In genomic region chr2:143261986-143262784, GRCh38 we compare ENCODE assay signal across 9 cellular contexts.
DNase-seq lines count a peak whose midpoint lies in the region; ATAC-seq, FAIRE-seq and TF ChIP-seq lines count a peak whose summit lies in the region.
"Had no signal": no experiment of that assay in that cellular context is flagged by ENCODE, and none has a peak within 500 bp of the region (broad histone marks: within the 10 kb centered on the region; RNA-seq: fewer than 3 reads in every experiment).

No MANE protein-coding gene starts in this region.

- H3K4me1 Mint-ChIP-seq in effector memory CD8-positive, alpha-beta T cell (ENCODE audit: low read depth in 2 of 2) = peaks cover 36 to 52% of the 10 kb centered on the region in 2 donors
- peaks cover 6% of the 10 kb centered on the region for H3K4me1 Mint-ChIP-seq in nephron progenitor cell

- CTCF ChIA-PET in HEK293 (lab: Yijun Ruan, JAX) = interaction anchor here (0.6 to 1.0 kb wide), 3 partner anchors 14 to 1824 kb away, joined by 3 read pairs; no protein-coding TSS in a partner anchor

- no peak overlapping the region for H3K4me3 ChIP-seq in HEK293 (ENCODE audit: low read depth, low read length)
- H3K4me3 ChIP-seq in SK-N-MC = no peak overlapping the region
- no peak overlapping the region for H3K4me3 ChIP-seq in ascending aorta

- DNase-seq in EH (ENCODE audit: low read depth) = peak; percentile 4
- no peak for DNase-seq in SK-N-MC (ENCODE audit: low read depth, low spot score)
- DNase-seq in effector memory CD8-positive, alpha-beta T cell = peak; percentile 40 to 47 (median 46)
- DNase-seq in nephron progenitor cell = no peak
- no peak for DNase-seq in omental fat pad (ENCODE audit: low spot score)
- no peak for DNase-seq in ascending aorta (ENCODE audit: low spot score in 2 of 2)
- no peak for DNase-seq in urothelium cell line (ENCODE audit: low spot score)

- H3K36me3 Mint-ChIP-seq in effector memory CD8-positive, alpha-beta T cell (ENCODE audit: insufficient read depth) = peaks cover 4% of the 10 kb centered on the region
- H3K36me3 Mint-ChIP-seq in nephron progenitor cell (ENCODE audit: low read depth) = no peaks in the 10 kb centered on the region

- H3K27ac ChIP-seq in HEK293 (ENCODE audit: extremely low read depth, low read depth, low read length) (no peak overlapping the region), SK-N-MC (peak overlapping the region; percentile 3; the same call in 1 of the 2 replicates), ascending aorta (no peak overlapping the region)

- no peaks in the 10 kb centered on the region for H3K4me1 ChIP-seq in HEK293 (ENCODE audit: control insufficient read depth, insufficient read depth, low read length)
- H3K4me1 ChIP-seq in ascending aorta = peaks cover 0 to 10% of the 10 kb centered on the region in 2 donors

- intact Hi-C loops in ascending aorta (cut with DNase I) = loop anchor here (2.0 to 10.0 kb wide), 3 partner anchors 57 to 223 kb away; no protein-coding TSS in a partner anchor

- no peaks in the 10 kb centered on the region for H3K27me3 ChIP-seq in ascending aorta

- POLR2A ChIA-PET in HEK293 (lab: Yijun Ruan, JAX) = interaction anchor here (0.6 kb wide), 1 partner anchor 110 kb away, joined by 4 read pairs; no protein-coding TSS in a partner anchor

- H3K27me3 Mint-ChIP-seq in effector memory CD8-positive, alpha-beta T cell = no peaks in the 10 kb centered on the region
- no peaks in the 10 kb centered on the region for H3K27me3 Mint-ChIP-seq in nephron progenitor cell (ENCODE audit: low read depth, poor library complexity)

- H3K27ac Mint-ChIP-seq in effector memory CD8-positive, alpha-beta T cell = peak overlapping the region; percentile 69 to 89
- H3K27ac Mint-ChIP-seq in nephron progenitor cell = no peak overlapping the region
- H3K27ac Mint-ChIP-seq: nephron had no signal

- no peak for FAIRE-seq in urothelium cell line (lab: Jason Lieb, UNC)

- H3K9me3 ChIP-seq in HEK293 (ENCODE audit: control insufficient read depth, insufficient read depth, low read depth, low read length) (no peaks in the 10 kb centered on the region), SK-N-MC (ENCODE audit: low read depth, low read length) (peaks cover 5% of the 10 kb centered on the region; the same call in 1 of the 2 replicates), ascending aorta (no peaks in the 10 kb centered on the region)

- peak; percentile 83 for ATAC-seq in effector memory CD8-positive, alpha-beta T cell (replicated peaks)
- ATAC-seq in omental fat pad (ENCODE audit: low FRiP score) = no peak

- H3K4me3 Mint-ChIP-seq in effector memory CD8-positive, alpha-beta T cell = peak overlapping the region; percentile 49 to 64
- no peak overlapping the region for H3K4me3 Mint-ChIP-seq in nephron progenitor cell
- H3K4me3 Mint-ChIP-seq: nephron had no signal

- no peaks in the 10 kb centered on the region for H3K36me3 ChIP-seq in HEK293 (ENCODE audit: control insufficient read depth in 2 of 2, insufficient read depth in 1 of 2, low read length in 2 of 2)
- H3K36me3 ChIP-seq in SK-N-MC (ENCODE audit: insufficient read depth, low read length) = peaks cover 15% of the 10 kb centered on the region
- H3K36me3 ChIP-seq in ascending aorta = no peaks in the 10 kb centered on the region

- TF ChIP-seq CTCF in HEK293 (tag by site-specific recombination; IDR thresholded peaks at IDR 0.05) (no peak), nephron progenitor cell (IDR thresholded peaks at IDR 0.05) (no peak), omental fat pad (IDR thresholded peaks at IDR 0.05) (no peak), ascending aorta (IDR thresholded peaks at IDR 0.05) (no peak)

- H3K9me3 Mint-ChIP-seq in effector memory CD8-positive, alpha-beta T cell = no peaks in the 10 kb centered on the region
- H3K9me3 Mint-ChIP-seq in nephron progenitor cell = no peaks in the 10 kb centered on the region

- no peak overlapping the region for H3K9ac ChIP-seq in SK-N-MC (ENCODE audit: insufficient read length)

TF ChIP-seq in HEK293, 187 proteins besides CTCF, POLR2A, EP300 and RAD21:
- peak; percentile 41; the same call in 1 of the 2 replicates for TF ChIP-seq KLF9 (tag by site-specific recombination; IDR thresholded peaks at IDR 0.05; ENCODE audit: low read depth)
- TF ChIP-seq ZFP37 (tag by site-specific recombination; IDR thresholded peaks at IDR 0.05) = no peak
- TF ChIP-seq KLF10 (tag by site-specific recombination; IDR thresholded peaks at IDR 0.05) = 0 out of 2 replicates have a peak, but pooled peaks have one; percentile 12
TF ChIP-seq in HEK293: peak in this region for 2.

Comparison
In these comparisons a context has a peak if more than half of its experiments do, and no peak if none do; other contexts are left out.
1. DNase-seq: peak in EH (single experiment) and effector memory CD8-positive, alpha-beta T cell (3 of 3); none in SK-N-MC (single experiment), nephron progenitor cell (single experiment), omental fat pad (single experiment), ascending aorta (0 of 2) and urothelium cell line (single experiment).